ENCODE assay signal across 39 cellular contexts in genomic region chr6:91164105-91164504, GRCh38.
"Had no signal": no experiment of that assay in that cellular context is flagged by ENCODE, and none has a peak within 500 bp of the region (broad histone marks: within the 10 kb centered on the region; RNA-seq: fewer than 3 reads in every experiment).

No MANE protein-coding gene starts in this region.

- DNase-seq: activated effector memory CD4-positive, alpha-beta T cell treated with anti-CD3 and anti-CD28 coated beads, Interleukin-2, amount 50 U/mL, for 16 hours; activated effector memory CD4-positive, alpha-beta T cell treated with Interleukin-2 at 50 U/mL for 16 hours; activated gamma-delta T cell; activated gamma-delta T cell treated with Interleukin-2 at 50 U/mL for 16 hours; activated naive CD4-positive, alpha-beta T cell; activated naive CD4-positive, alpha-beta T cell treated with anti-CD3 and anti-CD28 coated beads for 36 hours; activated naive CD4-positive, alpha-beta T cell treated with anti-CD3 and anti-CD28 coated beads, Interleukin-2, amount 10 ng/mL, durations not matched to agents 7 days and 5 days; activated naive CD4-positive, alpha-beta T cell treated with anti-CD3 and anti-CD28 coated beads, Interleukin-2, amount 50 U/mL, for 16 hours; activated naive CD4-positive, alpha-beta T cell treated with Interleukin-2 at 50 U/mL for 16 hours; activated naive CD8-positive, alpha-beta T cell treated with anti-CD3 and anti-CD28 coated beads for 36 hours; activated naive CD8-positive, alpha-beta T cell treated with anti-CD3 and anti-CD28 coated beads, Interleukin-2, amount 10 ng/mL, durations not matched to agents 7 days and 5 days; activated naive CD8-positive, alpha-beta T cell treated with anti-CD3 and anti-CD28 coated beads, Interleukin-2, amount 50 U/mL, for 24 hours; activated T-cell treated with anti-CD3 and anti-CD28 coated beads for 4 hours; activated T-cell treated with anti-CD3 and anti-CD28 coated beads, Interleukin-2, amount 50 U/mL, for 1 hour; activated T-cell treated with anti-CD3 and anti-CD28 coated beads, Interleukin-2, amount 50 U/mL, for 24 hours; activated T-cell treated with anti-CD3 and anti-CD28 coated beads, Interleukin-2, amount 50 U/mL, for 4 hours; activated T-cell treated with anti-CD3 and anti-CD28 coated beads, Interleukin-2, amount 50 U/mL, for 48 hours; activated T-cell treated with anti-CD3 and anti-CD28 coated beads, Interleukin-2, amount 50 U/mL, for 72 hours; adrenal gland; amniotic stem cell; amygdala; anterior cingulate cortex; aorta; body of pancreas; brain microvascular endothelial cell; central memory CD4-positive, alpha-beta T cell; cerebellar nuclear complex had no signal

- H3K4me1 Mint-ChIP-seq: activated naive CD4-positive, alpha-beta T cell treated with anti-CD3 and anti-CD28 coated beads, Interleukin-2, amount 10 ng/mL, durations not matched to agents 7 days and 5 days; activated naive CD4-positive, alpha-beta T cell treated with anti-CD3 and anti-CD28 coated beads, Interleukin-2, amount 50 U/mL, for 24 hours; activated naive CD8-positive, alpha-beta T cell treated with anti-CD3 and anti-CD28 coated beads for 36 hours; activated naive CD8-positive, alpha-beta T cell treated with anti-CD3 and anti-CD28 coated beads, Interleukin-2, amount 10 ng/mL, durations not matched to agents 7 days and 5 days; activated naive CD8-positive, alpha-beta T cell treated with anti-CD3 and anti-CD28 coated beads, Interleukin-2, amount 50 U/mL, for 24 hours; activated T-helper 17 cell treated with anti-CD3 and anti-CD28 coated beads, Interleukin-2, amount 50 U/mL, for 72 hours; central memory CD8-positive, alpha-beta T cell had no signal

- H3K27me3 Mint-ChIP-seq: activated naive CD4-positive, alpha-beta T cell treated with anti-CD3 and anti-CD28 coated beads, Interleukin-2, amount 10 ng/mL, durations not matched to agents 7 days and 5 days; activated naive CD4-positive, alpha-beta T cell treated with anti-CD3 and anti-CD28 coated beads, Interleukin-2, amount 50 U/mL, for 24 hours; activated naive CD8-positive, alpha-beta T cell treated with anti-CD3 and anti-CD28 coated beads for 36 hours; activated naive CD8-positive, alpha-beta T cell treated with anti-CD3 and anti-CD28 coated beads, Interleukin-2, amount 10 ng/mL, durations not matched to agents 7 days and 5 days; activated naive CD8-positive, alpha-beta T cell treated with anti-CD3 and anti-CD28 coated beads, Interleukin-2, amount 50 U/mL, for 24 hours; activated T-cell treated with anti-CD3 and anti-CD28 coated beads, Interleukin-2, amount 50 U/mL, for 24 hours; activated T-helper 17 cell treated with anti-CD3 and anti-CD28 coated beads, Interleukin-2, amount 50 U/mL, for 72 hours; brain; central memory CD8-positive, alpha-beta T cell had no signal

- FAIRE-seq: astrocyte had no signal

- H3K9me3 Mint-ChIP-seq: activated naive CD4-positive, alpha-beta T cell treated with anti-CD3 and anti-CD28 coated beads for 36 hours; activated naive CD4-positive, alpha-beta T cell treated with anti-CD3 and anti-CD28 coated beads, Interleukin-2, amount 10 ng/mL, durations not matched to agents 7 days and 5 days; activated naive CD4-positive, alpha-beta T cell treated with anti-CD3 and anti-CD28 coated beads, Interleukin-2, amount 50 U/mL, for 24 hours; activated naive CD8-positive, alpha-beta T cell treated with anti-CD3 and anti-CD28 coated beads for 36 hours; activated naive CD8-positive, alpha-beta T cell treated with anti-CD3 and anti-CD28 coated beads, Interleukin-2, amount 10 ng/mL, durations not matched to agents 7 days and 5 days; activated naive CD8-positive, alpha-beta T cell treated with anti-CD3 and anti-CD28 coated beads, Interleukin-2, amount 50 U/mL, for 24 hours; activated T-cell treated with anti-CD3 and anti-CD28 coated beads, Interleukin-2, amount 50 U/mL, for 24 hours; activated T-cell treated with anti-CD3 and anti-CD28 coated beads, Interleukin-2, amount 50 U/mL, for 4 hours; activated T-cell treated with anti-CD3 and anti-CD28 coated beads, Interleukin-2, amount 50 U/mL, for 72 hours; activated T-helper 1 cell treated with anti-CD3 and anti-CD28 coated beads, Interleukin-12 subunit alpha, Interleukin-12 subunit beta, Interleukin-2, Interleukin-4 antibody, amounts not matched to agents 30 ng/mL and 10 ng/mL and 1 ng/mL, durations not matched to agents 14 hours and 24 hours and 36 hours; activated T-helper 17 cell treated with anti-CD3 and anti-CD28 coated beads, Interleukin-2, amount 50 U/mL, for 72 hours; activated T-helper 2 cell treated with anti-CD3 and anti-CD28 coated beads, Interferon-gamma antibody, Interleukin-2, Interleukin-4, amounts not matched to agents 10 μg/mL and 5 μg/mL and 100 μg/mL, durations not matched to agents 14 hours and 24 hours and 36 hours; brain; central memory CD8-positive, alpha-beta T cell had no signal

- H3K4me1 ChIP-seq: adrenal gland, ascending aorta, body of pancreas, breast epithelium had no signal

- H3K36me3 Mint-ChIP-seq: activated naive CD4-positive, alpha-beta T cell treated with anti-CD3 and anti-CD28 coated beads, Interleukin-2, amount 10 ng/mL, durations not matched to agents 7 days and 5 days; activated naive CD4-positive, alpha-beta T cell treated with anti-CD3 and anti-CD28 coated beads, Interleukin-2, amount 50 U/mL, for 24 hours; activated naive CD4-positive, alpha-beta T cell treated with anti-CD3 and anti-CD28 coated beads, Interleukin-2, amount 50 U/mL, for 72 hours; activated naive CD8-positive, alpha-beta T cell; activated naive CD8-positive, alpha-beta T cell treated with anti-CD3 and anti-CD28 coated beads for 36 hours; activated naive CD8-positive, alpha-beta T cell treated with anti-CD3 and anti-CD28 coated beads, Interleukin-2, amount 10 ng/mL, durations not matched to agents 7 days and 5 days; brain had no signal

- H3K36me3 ChIP-seq: adrenal gland, ascending aorta, brain microvascular endothelial cell, breast epithelium, cardiac muscle cell had no signal

- H3K4me3 ChIP-seq: adrenal gland, ascending aorta, body of pancreas, breast epithelium, cardiac muscle cell had no signal

- H3K27ac ChIP-seq: adrenal gland, ascending aorta, body of pancreas, brain microvascular endothelial cell, breast epithelium, cardiac muscle cell had no signal

- H3K27me3 ChIP-seq: adrenal gland, ascending aorta, body of pancreas, brain microvascular endothelial cell, breast epithelium, cardiac muscle cell had no signal

- H3K9me3 ChIP-seq: adrenal gland, ascending aorta, body of pancreas, breast epithelium had no signal

- H3K4me3 Mint-ChIP-seq: activated naive CD4-positive, alpha-beta T cell treated with anti-CD3 and anti-CD28 coated beads for 36 hours; activated naive CD4-positive, alpha-beta T cell treated with anti-CD3 and anti-CD28 coated beads, Interleukin-2, amount 10 ng/mL, durations not matched to agents 7 days and 5 days; activated naive CD4-positive, alpha-beta T cell treated with anti-CD3 and anti-CD28 coated beads, Interleukin-2, amount 50 U/mL, for 24 hours; activated naive CD8-positive, alpha-beta T cell; activated naive CD8-positive, alpha-beta T cell treated with anti-CD3 and anti-CD28 coated beads for 36 hours; activated naive CD8-positive, alpha-beta T cell treated with anti-CD3 and anti-CD28 coated beads, Interleukin-2, amount 10 ng/mL, durations not matched to agents 7 days and 5 days; activated naive CD8-positive, alpha-beta T cell treated with anti-CD3 and anti-CD28 coated beads, Interleukin-2, amount 50 U/mL, for 24 hours; activated T-cell treated with anti-CD3 and anti-CD28 coated beads, Interleukin-2, amount 50 U/mL, for 24 hours; activated T-cell treated with anti-CD3 and anti-CD28 coated beads, Interleukin-2, amount 50 U/mL, for 4 hours; activated T-cell treated with anti-CD3 and anti-CD28 coated beads, Interleukin-2, amount 50 U/mL, for 72 hours; activated T-helper 1 cell treated with anti-CD3 and anti-CD28 coated beads, Interleukin-12 subunit alpha, Interleukin-12 subunit beta, Interleukin-2, Interleukin-4 antibody, amounts not matched to agents 30 ng/mL and 10 ng/mL and 1 ng/mL, durations not matched to agents 14 hours and 24 hours and 36 hours; activated T-helper 17 cell treated with anti-CD3 and anti-CD28 coated beads, Interleukin-2, amount 50 U/mL, for 72 hours; brain; central memory CD8-positive, alpha-beta T cell had no signal

- H3K27ac Mint-ChIP-seq: activated naive CD4-positive, alpha-beta T cell treated with anti-CD3 and anti-CD28 coated beads for 36 hours; activated naive CD4-positive, alpha-beta T cell treated with anti-CD3 and anti-CD28 coated beads, Interleukin-2, amount 10 ng/mL, durations not matched to agents 7 days and 5 days; activated naive CD4-positive, alpha-beta T cell treated with anti-CD3 and anti-CD28 coated beads, Interleukin-2, amount 50 U/mL, for 24 hours; activated naive CD4-positive, alpha-beta T cell treated with anti-CD3 and anti-CD28 coated beads, Interleukin-2, amount 50 U/mL, for 72 hours; activated naive CD8-positive, alpha-beta T cell; activated naive CD8-positive, alpha-beta T cell treated with anti-CD3 and anti-CD28 coated beads for 36 hours; activated naive CD8-positive, alpha-beta T cell treated with anti-CD3 and anti-CD28 coated beads, Interleukin-2, amount 10 ng/mL, durations not matched to agents 7 days and 5 days; activated naive CD8-positive, alpha-beta T cell treated with anti-CD3 and anti-CD28 coated beads, Interleukin-2, amount 50 U/mL, for 24 hours; activated T-cell treated with anti-CD3 and anti-CD28 coated beads, Interleukin-2, amount 50 U/mL, for 24 hours; activated T-cell treated with anti-CD3 and anti-CD28 coated beads, Interleukin-2, amount 50 U/mL, for 72 hours; activated T-helper 1 cell treated with anti-CD3 and anti-CD28 coated beads, Interleukin-12 subunit alpha, Interleukin-12 subunit beta, Interleukin-2, Interleukin-4 antibody, amounts not matched to agents 30 ng/mL and 10 ng/mL and 1 ng/mL, durations not matched to agents 14 hours and 24 hours and 36 hours; activated T-helper 17 cell treated with anti-CD3 and anti-CD28 coated beads, Interleukin-2, amount 50 U/mL, for 72 hours; activated T-helper 2 cell treated with anti-CD3 and anti-CD28 coated beads, Interferon-gamma antibody, Interleukin-2, Interleukin-4, amounts not matched to agents 10 μg/mL and 5 μg/mL and 100 μg/mL, durations not matched to agents 14 hours and 24 hours and 36 hours; brain had no signal

- ATAC-seq: activated naive CD4-positive, alpha-beta T cell treated with anti-CD3 and anti-CD28 coated beads, Interleukin-2, amount 50 U/mL, for 72 hours; activated naive CD8-positive, alpha-beta T cell treated with anti-CD3 and anti-CD28 coated beads, Interleukin-2, amount 50 U/mL, for 24 hours; activated T-cell treated with anti-CD3 and anti-CD28 coated beads, Interleukin-2, amount 50 U/mL, for 4 hours; activated T-cell treated with anti-CD3 and anti-CD28 coated beads, Interleukin-2, amount 50 U/mL, for 72 hours; activated T-helper 17 cell treated with anti-CD3 and anti-CD28 coated beads, Interleukin-2, amount 50 U/mL, for 72 hours; body of pancreas had no signal
